ENCODE assay signal across 1 cellular context in genomic region chr7:158815046-158815445, GRCh38.
TF ChIP-seq lines count a peak whose summit lies in the region.

No MANE protein-coding gene starts in this region.

TF ChIP-seq in GM23338, 12 proteins besides CTCF, POLR2A, EP300 and RAD21 (continued from another document):
- TF ChIP-seq NANOG (IDR thresholded peaks at IDR 0.05; ENCODE audit: borderline replicate concordance), result no peak
- TF ChIP-seq ZNF114 (CRISPR knock-in tag; IDR thresholded peaks at IDR 0.05), result no peak
- no peak for TF ChIP-seq ZNF331 (CRISPR knock-in tag; IDR thresholded peaks at IDR 0.05; ENCODE audit: low read depth)
- no peak for TF ChIP-seq REST (IDR thresholded peaks at IDR 0.05; ENCODE audit: unreplicated experiment)
- no peak for TF ChIP-seq EZH2phosphoT487 (IDR thresholded peaks at IDR 0.05; ENCODE audit: unreplicated experiment)
- TF ChIP-seq CREB1 (CRISPR knock-in tag; IDR thresholded peaks at IDR 0.05; ENCODE audit: low read depth), result no peak
- no peak for TF ChIP-seq POLR2AphosphoS5 (IDR thresholded peaks at IDR 0.05; ENCODE audit: low read depth)
- TF ChIP-seq JUNB (IDR thresholded peaks at IDR 0.05; ENCODE audit: unreplicated experiment), result no peak
- no peak for TF ChIP-seq STAT1 (IDR thresholded peaks at IDR 0.05; ENCODE audit: unreplicated experiment)
